ENCODE assay signal across 1 cellular context in the genomic region with DNA sequence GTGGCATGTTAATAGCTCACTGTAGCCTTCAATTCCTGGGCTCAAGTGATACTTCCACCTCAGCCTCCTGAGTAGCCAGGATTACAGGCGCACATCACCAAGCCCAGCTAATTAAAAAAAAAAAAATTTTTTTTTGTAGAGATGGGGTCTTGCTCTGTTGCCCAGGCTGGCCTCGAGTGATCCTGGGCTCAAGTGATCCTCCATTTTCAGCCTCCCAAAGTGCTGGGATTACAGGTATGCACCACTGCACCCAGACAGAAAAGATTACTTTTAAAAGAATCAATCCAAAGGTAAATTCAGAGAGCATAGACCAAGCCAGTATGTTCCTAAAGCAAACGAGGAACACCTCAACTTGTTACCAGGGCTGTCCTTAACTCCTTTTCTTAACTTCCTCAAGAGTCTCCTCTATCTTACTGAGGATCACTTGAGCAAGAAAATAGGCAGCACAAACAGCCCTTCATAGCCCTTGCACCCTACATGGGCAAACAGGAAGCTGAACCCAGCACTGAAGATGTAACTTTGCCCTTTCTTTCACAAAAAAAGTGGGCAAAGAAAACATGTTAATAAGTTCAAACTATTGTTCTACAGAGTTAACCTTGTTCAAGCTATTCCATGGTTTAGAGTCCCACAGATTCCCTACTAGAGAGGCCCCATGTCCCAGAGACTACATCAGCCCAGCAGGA.
TF ChIP-seq lines count a peak whose summit lies in the region.

No MANE protein-coding gene starts in this region.

TF ChIP-seq in HepG2, 621 proteins besides CTCF, POLR2A, EP300 and RAD21 (continues in another document):
- TF ChIP-seq CCAR2 (optimal IDR thresholded peaks at IDR 0.05; ENCODE audit: low read depth, low read length) (no peak), SOX6 (IDR thresholded peaks at IDR 0.05) (no peak), SOX6 (CRISPR knock-in tag; IDR thresholded peaks at IDR 0.05) (peak; percentile 53; the same call in 1 of the 2 replicates), E2F5 (CRISPR knock-in tag; conservative IDR thresholded peaks at IDR 0.05) (no peak), ZBTB8A (CRISPR knock-in tag; IDR thresholded peaks at IDR 0.05; ENCODE audit: borderline replicate concordance, low read depth) (no peak), ZFYVE20 (CRISPR knock-in tag; IDR thresholded peaks at IDR 0.05; ENCODE audit: borderline replicate concordance, low read depth) (no peak), GLI4 (CRISPR knock-in tag; IDR thresholded peaks at IDR 0.05; ENCODE audit: borderline replicate concordance) (no peak), ELK4 (CRISPR knock-in tag; IDR thresholded peaks at IDR 0.05; ENCODE audit: borderline replicate concordance) (no peak), FOXA3 (CRISPR knock-in tag; IDR thresholded peaks at IDR 0.05) (no peak), TEAD2 (CRISPR knock-in tag; IDR thresholded peaks at IDR 0.05) (no peak), FOSL2 (CRISPR knock-in tag; IDR thresholded peaks at IDR 0.05) (no peak), SOX13 (IDR thresholded peaks at IDR 0.05) (no peak), SOX13 (CRISPR knock-in tag; conservative IDR thresholded peaks at IDR 0.05 in 1 of 2, IDR thresholded peaks at IDR 0.05 in 1 of 2) (peak in 1 of 2 experiments; percentile 59; a peak in 1 of 4 replicates), ZNF75D (CRISPR knock-in tag; IDR thresholded peaks at IDR 0.05; ENCODE audit: borderline replicate concordance) (no peak), ZFP82 (CRISPR knock-in tag; IDR thresholded peaks at IDR 0.05; ENCODE audit: borderline replicate concordance) (no peak), TCF7L2 (IDR thresholded peaks at IDR 0.05; ENCODE audit: low read depth, low read length) (no peak), U2AF2 (IDR thresholded peaks at IDR 0.05; ENCODE audit: low read depth, low read length) (no peak), ARID3A (IDR thresholded peaks at IDR 0.05; ENCODE audit: low read depth, low read length) (no peak), CEBPG (CRISPR knock-in tag; IDR thresholded peaks at IDR 0.05) (no peak), TEF (CRISPR knock-in tag; IDR thresholded peaks at IDR 0.05) (no peak), CBX1 (IDR thresholded peaks at IDR 0.05; ENCODE audit: low read depth) (no peak), ZNF180 (CRISPR knock-in tag; IDR thresholded peaks at IDR 0.05; ENCODE audit: borderline replicate concordance, low read depth) (no peak), PHB2 (IDR thresholded peaks at IDR 0.05; ENCODE audit: partially characterized antibody) (no peak), RXRA (CRISPR knock-in tag; IDR thresholded peaks at IDR 0.05) (no peak), RBM39 (IDR thresholded peaks at IDR 0.05; ENCODE audit: low read depth, low read length, poor library complexity, severe bottlenecking) (no peak), GABPB1 (CRISPR knock-in tag; IDR thresholded peaks at IDR 0.05) (no peak), ZNF121 (CRISPR knock-in tag; IDR thresholded peaks at IDR 0.05) (peak; percentile 79), ZSCAN5A (CRISPR knock-in tag; IDR thresholded peaks at IDR 0.05; ENCODE audit: borderline replicate concordance) (no peak), ZSCAN12 (CRISPR knock-in tag; IDR thresholded peaks at IDR 0.05) (no peak), KDM5A (IDR thresholded peaks at IDR 0.05; ENCODE audit: borderline replicate concordance, low read length) (no peak), SOX5 (CRISPR knock-in tag; IDR thresholded peaks at IDR 0.05; ENCODE audit: borderline replicate concordance) (peak; percentile 57; the same call in 1 of the 2 replicates), ZZZ3 (CRISPR knock-in tag; IDR thresholded peaks at IDR 0.05; ENCODE audit: borderline replicate concordance) (no peak), ETV6 (CRISPR knock-in tag; conservative IDR thresholded peaks at IDR 0.05) (no peak), ZFP41 (CRISPR knock-in tag; IDR thresholded peaks at IDR 0.05; ENCODE audit: borderline replicate concordance) (no peak), ZFP90 (CRISPR knock-in tag; IDR thresholded peaks at IDR 0.05; ENCODE audit: borderline replicate concordance) (no peak), ZKSCAN1 (IDR thresholded peaks at IDR 0.05; ENCODE audit: low read length) (no peak), ZNF501 (CRISPR knock-in tag; IDR thresholded peaks at IDR 0.05) (no peak), EHMT2 (IDR thresholded peaks at IDR 0.05; ENCODE audit: borderline replicate concordance, low read depth, low read length) (no peak), ZNF773 (CRISPR knock-in tag; IDR thresholded peaks at IDR 0.05; ENCODE audit: borderline replicate concordance) (no peak), ZNF550 (CRISPR knock-in tag; IDR thresholded peaks at IDR 0.05; ENCODE audit: borderline replicate concordance) (no peak), PHF20 (CRISPR knock-in tag; IDR thresholded peaks at IDR 0.05) (no peak), MTA1 (CRISPR knock-in tag; IDR thresholded peaks at IDR 0.05; ENCODE audit: borderline replicate concordance) (no peak), ZNF678 (CRISPR knock-in tag; IDR thresholded peaks at IDR 0.05) (no peak)
- TF ChIP-seq, protein P1, sequence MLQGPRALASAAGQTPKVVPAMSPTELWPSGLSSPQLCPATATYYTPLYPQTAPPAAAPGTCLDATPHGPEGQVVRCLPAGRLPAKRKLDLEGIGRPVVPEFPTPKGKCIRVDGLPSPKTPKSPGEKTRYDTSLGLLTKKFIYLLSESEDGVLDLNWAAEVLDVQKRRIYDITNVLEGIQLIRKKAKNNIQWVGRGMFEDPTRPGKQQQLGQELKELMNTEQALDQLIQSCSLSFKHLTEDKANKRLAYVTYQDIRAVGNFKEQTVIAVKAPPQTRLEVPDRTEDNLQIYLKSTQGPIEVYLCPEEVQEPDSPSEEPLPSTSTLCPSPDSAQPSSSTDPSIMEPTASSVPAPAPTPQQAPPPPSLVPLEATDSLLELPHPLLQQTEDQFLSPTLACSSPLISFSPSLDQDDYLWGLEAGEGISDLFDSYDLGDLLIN (CRISPR knock-in tag; IDR thresholded peaks at IDR 0.05; ENCODE audit: borderline replicate concordance), result no peak
- TF ChIP-seq, protein P2, sequence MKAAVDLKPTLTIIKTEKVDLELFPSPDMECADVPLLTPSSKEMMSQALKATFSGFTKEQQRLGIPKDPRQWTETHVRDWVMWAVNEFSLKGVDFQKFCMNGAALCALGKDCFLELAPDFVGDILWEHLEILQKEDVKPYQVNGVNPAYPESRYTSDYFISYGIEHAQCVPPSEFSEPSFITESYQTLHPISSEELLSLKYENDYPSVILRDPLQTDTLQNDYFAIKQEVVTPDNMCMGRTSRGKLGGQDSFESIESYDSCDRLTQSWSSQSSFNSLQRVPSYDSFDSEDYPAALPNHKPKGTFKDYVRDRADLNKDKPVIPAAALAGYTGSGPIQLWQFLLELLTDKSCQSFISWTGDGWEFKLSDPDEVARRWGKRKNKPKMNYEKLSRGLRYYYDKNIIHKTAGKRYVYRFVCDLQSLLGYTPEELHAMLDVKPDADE (CRISPR knock-in tag; IDR thresholded peaks at IDR 0.05), result no peak
- TF ChIP-seq, protein P3, sequence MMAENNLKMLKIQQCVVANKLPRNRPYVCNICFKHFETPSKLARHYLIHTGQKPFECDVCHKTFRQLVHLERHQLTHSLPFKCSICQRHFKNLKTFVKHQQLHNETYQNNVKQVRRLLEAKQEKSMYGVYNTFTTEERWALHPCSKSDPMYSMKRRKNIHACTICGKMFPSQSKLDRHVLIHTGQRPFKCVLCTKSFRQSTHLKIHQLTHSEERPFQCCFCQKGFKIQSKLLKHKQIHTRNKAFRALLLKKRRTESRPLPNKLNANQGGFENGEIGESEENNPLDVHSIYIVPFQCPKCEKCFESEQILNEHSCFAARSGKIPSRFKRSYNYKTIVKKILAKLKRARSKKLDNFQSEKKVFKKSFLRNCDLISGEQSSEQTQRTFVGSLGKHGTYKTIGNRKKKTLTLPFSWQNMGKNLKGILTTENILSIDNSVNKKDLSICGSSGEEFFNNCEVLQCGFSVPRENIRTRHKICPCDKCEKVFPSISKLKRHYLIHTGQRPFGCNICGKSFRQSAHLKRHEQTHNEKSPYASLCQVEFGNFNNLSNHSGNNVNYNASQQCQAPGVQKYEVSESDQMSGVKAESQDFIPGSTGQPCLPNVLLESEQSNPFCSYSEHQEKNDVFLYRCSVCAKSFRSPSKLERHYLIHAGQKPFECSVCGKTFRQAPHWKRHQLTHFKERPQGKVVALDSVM (CRISPR knock-in tag; IDR thresholded peaks at IDR 0.05), result peak; percentile 80
- TF ChIP-seq, protein P4, sequence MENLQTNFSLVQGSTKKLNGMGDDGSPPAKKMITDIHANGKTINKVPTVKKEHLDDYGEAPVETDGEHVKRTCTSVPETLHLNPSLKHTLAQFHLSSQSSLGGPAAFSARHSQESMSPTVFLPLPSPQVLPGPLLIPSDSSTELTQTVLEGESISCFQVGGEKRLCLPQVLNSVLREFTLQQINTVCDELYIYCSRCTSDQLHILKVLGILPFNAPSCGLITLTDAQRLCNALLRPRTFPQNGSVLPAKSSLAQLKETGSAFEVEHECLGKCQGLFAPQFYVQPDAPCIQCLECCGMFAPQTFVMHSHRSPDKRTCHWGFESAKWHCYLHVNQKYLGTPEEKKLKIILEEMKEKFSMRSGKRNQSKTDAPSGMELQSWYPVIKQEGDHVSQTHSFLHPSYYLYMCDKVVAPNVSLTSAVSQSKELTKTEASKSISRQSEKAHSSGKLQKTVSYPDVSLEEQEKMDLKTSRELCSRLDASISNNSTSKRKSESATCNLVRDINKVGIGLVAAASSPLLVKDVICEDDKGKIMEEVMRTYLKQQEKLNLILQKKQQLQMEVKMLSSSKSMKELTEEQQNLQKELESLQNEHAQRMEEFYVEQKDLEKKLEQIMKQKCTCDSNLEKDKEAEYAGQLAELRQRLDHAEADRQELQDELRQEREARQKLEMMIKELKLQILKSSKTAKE (CRISPR knock-in tag; IDR thresholded peaks at IDR 0.05; ENCODE audit: borderline replicate concordance), result no peak
- TF ChIP-seq, protein P5, sequence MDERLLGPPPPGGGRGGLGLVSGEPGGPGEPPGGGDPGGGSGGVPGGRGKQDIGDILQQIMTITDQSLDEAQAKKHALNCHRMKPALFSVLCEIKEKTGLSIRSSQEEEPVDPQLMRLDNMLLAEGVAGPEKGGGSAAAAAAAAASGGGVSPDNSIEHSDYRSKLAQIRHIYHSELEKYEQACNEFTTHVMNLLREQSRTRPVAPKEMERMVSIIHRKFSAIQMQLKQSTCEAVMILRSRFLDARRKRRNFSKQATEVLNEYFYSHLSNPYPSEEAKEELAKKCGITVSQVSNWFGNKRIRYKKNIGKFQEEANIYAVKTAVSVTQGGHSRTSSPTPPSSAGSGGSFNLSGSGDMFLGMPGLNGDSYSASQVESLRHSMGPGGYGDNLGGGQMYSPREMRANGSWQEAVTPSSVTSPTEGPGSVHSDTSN (CRISPR knock-in tag; IDR thresholded peaks at IDR 0.05), result no peak
- TF ChIP-seq, protein P6, sequence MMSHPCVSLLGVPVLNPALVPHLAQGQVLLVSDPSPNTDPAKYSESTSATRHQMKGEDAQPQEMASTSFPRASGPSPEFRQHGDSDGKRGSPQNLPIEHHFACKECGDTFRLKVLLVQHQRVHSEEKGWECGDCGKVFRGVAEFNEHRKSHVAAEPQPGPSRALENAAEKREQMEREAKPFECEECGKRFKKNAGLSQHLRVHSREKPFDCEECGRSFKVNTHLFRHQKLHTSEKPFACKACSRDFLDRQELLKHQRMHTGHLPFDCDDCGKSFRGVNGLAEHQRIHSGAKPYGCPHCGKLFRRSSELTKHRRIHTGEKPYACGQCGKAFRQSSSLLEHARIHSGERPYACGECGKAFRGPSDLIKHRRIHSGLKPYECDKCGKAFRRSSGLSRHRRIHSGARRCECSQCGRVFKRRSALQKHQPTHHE (CRISPR knock-in tag; IDR thresholded peaks at IDR 0.05; ENCODE audit: borderline replicate concordance), result no peak
